ENCODE assay signal across 9 cellular contexts in the genomic region with DNA sequence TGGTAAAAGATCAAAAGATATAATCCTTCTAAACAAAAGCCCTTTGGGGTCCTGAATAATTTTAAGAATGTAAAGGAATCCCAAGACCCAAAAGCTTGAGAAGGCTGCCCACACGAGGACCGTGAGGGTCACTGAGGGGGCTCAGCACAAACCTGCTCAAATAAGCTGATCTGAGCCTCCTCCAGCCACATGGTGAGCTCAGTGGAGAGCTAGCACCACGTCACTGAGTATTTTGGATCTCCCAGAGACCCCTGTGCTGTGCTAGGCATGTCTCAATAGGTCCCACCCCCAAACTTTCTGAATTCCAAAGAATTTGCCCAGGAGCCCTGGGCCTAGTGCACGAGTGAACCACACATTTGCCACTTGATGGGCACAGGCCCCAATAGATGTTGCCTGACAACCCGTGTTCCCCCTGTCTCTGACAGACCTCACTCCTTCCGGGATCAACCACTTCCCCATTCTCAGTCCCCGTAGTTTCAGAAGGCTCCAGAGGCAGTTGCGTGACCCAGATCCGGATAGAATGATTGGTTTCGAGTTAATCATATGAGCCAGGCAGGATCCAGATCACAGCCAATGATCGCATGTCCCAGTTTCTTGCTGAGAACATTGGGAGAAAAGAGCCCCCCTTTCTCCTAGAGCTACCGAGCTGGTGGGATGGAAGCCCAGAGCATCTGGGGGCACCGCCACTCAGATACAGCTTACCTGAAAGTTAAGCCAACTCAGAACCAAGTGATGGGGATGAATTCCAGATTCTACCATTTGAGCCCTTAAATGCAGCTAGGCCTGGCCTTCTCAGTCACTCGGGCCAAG.
A peak's percentile ranks its signal among the peaks of the same experiment; 100 is the strongest.
DNase-seq lines count a peak whose midpoint lies in the region; ATAC-seq and TF ChIP-seq lines count a peak whose summit lies in the region.
"Had no signal": no experiment of that assay in that cellular context is flagged by ENCODE, and none has a peak within 500 bp of the region (broad histone marks: within the 10 kb centered on the region; RNA-seq: fewer than 3 reads in every experiment).

No MANE protein-coding gene starts in this region.

- TF ChIP-seq CTCF in right atrium auricular region (IDR thresholded peaks at IDR 0.05), result no peak
- TF ChIP-seq CTCF in upper lobe of left lung (IDR thresholded peaks at IDR 0.05), result no peak
- no peak for TF ChIP-seq CTCF in foreskin keratinocyte (conservative IDR thresholded peaks at IDR 0.05)

- no peaks in the 10 kb centered on the region for H3K27me3 ChIP-seq in right atrium auricular region
- no peaks in the 10 kb centered on the region for H3K27me3 ChIP-seq in upper lobe of left lung
- H3K27me3 ChIP-seq in foreskin keratinocyte, result no peaks in the 10 kb centered on the region

- DNase-seq in activated CD8-positive, alpha-beta memory T cell treated with anti-CD3 and anti-CD28 coated beads for 24 hours, result peak; percentile 32
- no peak for DNase-seq in activated CD8-positive, alpha-beta memory T cell treated with anti-CD3 and anti-CD28 coated beads, Interleukin-2, amount 50 U/mL, for 4 hours
- DNase-seq in NOMO-1 (lab: John Stamatoyannopoulos, UW; ENCODE audit: unreplicated experiment in 2 of 2) (peak; percentile 91 to 92), right atrium auricular region (ENCODE audit: low spot score) (peak; percentile 63), upper lobe of left lung (peak in 1 of 2 donors; percentile 58), DMS53 (lab: John Stamatoyannopoulos, UW) (no peak), foreskin keratinocyte (no peak), dermis blood vessel endothelial cell (no peak)

- ATAC-seq in upper lobe of left lung (ENCODE audit: low FRiP score in 2 of 2) (peak in 1 of 2 donors; percentile 57), foreskin keratinocyte (no peak)
- ATAC-seq: A549 had no signal

- H3K36me3 ChIP-seq in right atrium auricular region (peaks cover 53% of the 10 kb centered on the region), upper lobe of left lung (peaks cover 3 to 47% (median 28%) of the 10 kb centered on the region in 4 donors)

- H3K4me1 ChIP-seq in right atrium auricular region (peaks cover 0 to 56% of the 10 kb centered on the region in 2 donors), upper lobe of left lung (peaks cover 11 to 20% (median 14%) of the 10 kb centered on the region in 4 donors), foreskin keratinocyte (no peaks in the 10 kb centered on the region)

- H3K27ac ChIP-seq in right atrium auricular region (peak overlapping the region; percentile 14 to 40), upper lobe of left lung (peak overlapping the region in 3 of 4 donors; percentile 36 to 58 (median 44)), foreskin keratinocyte (no peak overlapping the region)
- H3K27ac ChIP-seq: A549 had no signal

- TF ChIP-seq POLR2A in upper lobe of left lung (IDR thresholded peaks at IDR 0.05), result no peak

- no peak overlapping the region for H3K4me3 ChIP-seq in right atrium auricular region
- H3K4me3 ChIP-seq in upper lobe of left lung, result no peak overlapping the region
- H3K4me3 ChIP-seq: A549 had no signal

- no peaks in the 10 kb centered on the region for H3K9me3 ChIP-seq in right atrium auricular region
- no peaks in the 10 kb centered on the region for H3K9me3 ChIP-seq in upper lobe of left lung
- H3K9me3 ChIP-seq: A549 had no signal

- WGBS in upper lobe of left lung, 2 donors, result 54 to 55% methylated on average over 12 to 14 of the region's 14 CpGs

- no peak for TF ChIP-seq EP300 in upper lobe of left lung (IDR thresholded peaks at IDR 0.05)

Comparison
In these comparisons a context has a peak if more than half of its experiments do, and no peak if none do; other contexts are left out.
1. DNase-seq: peak in activated CD8-positive, alpha-beta memory T cell treated with anti-CD3 and anti-CD28 coated beads for 24 hours (single experiment), NOMO-1 (2 of 2) and right atrium auricular region (single experiment); none in activated CD8-positive, alpha-beta memory T cell treated with anti-CD3 and anti-CD28 coated beads, Interleukin-2, amount 50 U/mL, for 4 hours (single experiment), DMS53 (single experiment), foreskin keratinocyte (0 of 2) and dermis blood vessel endothelial cell (single experiment).